ENCODE assay signal across 2 cellular contexts in the genomic region with DNA sequence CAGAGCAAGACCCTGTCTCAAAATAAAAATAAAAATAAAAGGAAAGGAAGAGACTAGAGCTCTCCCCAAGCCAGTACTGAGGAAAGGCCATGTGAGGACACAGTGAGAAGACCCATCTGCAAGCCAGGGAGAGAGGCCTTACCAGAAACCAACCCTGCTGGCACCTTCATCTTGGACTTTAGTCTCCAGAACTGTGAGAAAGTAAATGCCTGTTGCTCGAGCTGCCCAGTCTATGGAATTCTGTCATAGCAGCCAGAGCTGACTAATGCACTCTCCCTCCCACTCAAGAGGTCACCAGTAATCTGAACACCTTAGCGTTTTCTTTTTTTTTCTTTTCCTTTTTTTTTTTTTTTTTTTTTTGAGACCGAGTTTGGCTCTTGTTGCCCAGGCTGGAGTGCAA.
TF ChIP-seq lines count a peak whose summit lies in the region.

No MANE protein-coding gene starts in this region.

TF ChIP-seq in IMR-90, 13 proteins besides CTCF, POLR2A, EP300 and RAD21:
- TF ChIP-seq CEBPB (IDR thresholded peaks at IDR 0.05; ENCODE audit: low read depth, low read length) (no peak), FOS (IDR thresholded peaks at IDR 0.05; ENCODE audit: low read depth, low read length) (no peak), BHLHE40 (IDR thresholded peaks at IDR 0.05; ENCODE audit: low read depth, low read length) (no peak), NFE2L2 (IDR thresholded peaks at IDR 0.05; ENCODE audit: low read depth, low read length) (no peak), MXI1 (IDR thresholded peaks at IDR 0.05; ENCODE audit: borderline replicate concordance, low read depth, low read length) (no peak), RFX5 (IDR thresholded peaks at IDR 0.05; ENCODE audit: low read depth, low read length) (no peak), CHD1 (IDR thresholded peaks at IDR 0.05; ENCODE audit: low read depth, low read length) (no peak), MAZ (IDR thresholded peaks at IDR 0.05; ENCODE audit: borderline replicate concordance, low read depth, low read length) (no peak), MAFK (IDR thresholded peaks at IDR 0.05; ENCODE audit: low read depth, low read length) (no peak), SMC3 (IDR thresholded peaks at IDR 0.05; ENCODE audit: low read depth, low read length) (no peak), RCOR1 (IDR thresholded peaks at IDR 0.05; ENCODE audit: insufficient replicate concordance, low read length) (no peak)
- TF ChIP-seq, protein P1, sequence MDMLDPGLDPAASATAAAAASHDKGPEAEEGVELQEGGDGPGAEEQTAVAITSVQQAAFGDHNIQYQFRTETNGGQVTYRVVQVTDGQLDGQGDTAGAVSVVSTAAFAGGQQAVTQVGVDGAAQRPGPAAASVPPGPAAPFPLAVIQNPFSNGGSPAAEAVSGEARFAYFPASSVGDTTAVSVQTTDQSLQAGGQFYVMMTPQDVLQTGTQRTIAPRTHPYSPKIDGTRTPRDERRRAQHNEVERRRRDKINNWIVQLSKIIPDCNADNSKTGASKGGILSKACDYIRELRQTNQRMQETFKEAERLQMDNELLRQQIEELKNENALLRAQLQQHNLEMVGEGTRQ (IDR thresholded peaks at IDR 0.05; ENCODE audit: low read depth, low read length): no peak
- TF ChIP-seq, protein P2, sequence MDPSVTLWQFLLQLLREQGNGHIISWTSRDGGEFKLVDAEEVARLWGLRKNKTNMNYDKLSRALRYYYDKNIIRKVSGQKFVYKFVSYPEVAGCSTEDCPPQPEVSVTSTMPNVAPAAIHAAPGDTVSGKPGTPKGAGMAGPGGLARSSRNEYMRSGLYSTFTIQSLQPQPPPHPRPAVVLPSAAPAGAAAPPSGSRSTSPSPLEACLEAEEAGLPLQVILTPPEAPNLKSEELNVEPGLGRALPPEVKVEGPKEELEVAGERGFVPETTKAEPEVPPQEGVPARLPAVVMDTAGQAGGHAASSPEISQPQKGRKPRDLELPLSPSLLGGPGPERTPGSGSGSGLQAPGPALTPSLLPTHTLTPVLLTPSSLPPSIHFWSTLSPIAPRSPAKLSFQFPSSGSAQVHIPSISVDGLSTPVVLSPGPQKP (IDR thresholded peaks at IDR 0.05; ENCODE audit: borderline replicate concordance, low read depth, low read length): no peak
TF ChIP-seq in IMR-90: peak in this region for 0.

TF ChIP-seq in K562, 482 proteins besides CTCF, POLR2A, EP300 and RAD21:
- 0 out of 2 replicates have a peak, but pooled peaks have one; percentile 62 for TF ChIP-seq ZNF12 (CRISPR knock-in tag; IDR thresholded peaks at IDR 0.05)
- 0 out of 2 replicates have a peak, but pooled peaks have one; percentile 16 for TF ChIP-seq EGR1 (conservative IDR thresholded peaks at IDR 0.05)
- no peak for TF ChIP-seq ZNF780A (CRISPR knock-in tag; IDR thresholded peaks at IDR 0.05)
- TF ChIP-seq ZNF384 (IDR thresholded peaks at IDR 0.05; ENCODE audit: low read depth, low read length): peak; percentile 75
- no peak for TF ChIP-seq ZNF77 (CRISPR knock-in tag; IDR thresholded peaks at IDR 0.05)
